In the genomic region with DNA sequence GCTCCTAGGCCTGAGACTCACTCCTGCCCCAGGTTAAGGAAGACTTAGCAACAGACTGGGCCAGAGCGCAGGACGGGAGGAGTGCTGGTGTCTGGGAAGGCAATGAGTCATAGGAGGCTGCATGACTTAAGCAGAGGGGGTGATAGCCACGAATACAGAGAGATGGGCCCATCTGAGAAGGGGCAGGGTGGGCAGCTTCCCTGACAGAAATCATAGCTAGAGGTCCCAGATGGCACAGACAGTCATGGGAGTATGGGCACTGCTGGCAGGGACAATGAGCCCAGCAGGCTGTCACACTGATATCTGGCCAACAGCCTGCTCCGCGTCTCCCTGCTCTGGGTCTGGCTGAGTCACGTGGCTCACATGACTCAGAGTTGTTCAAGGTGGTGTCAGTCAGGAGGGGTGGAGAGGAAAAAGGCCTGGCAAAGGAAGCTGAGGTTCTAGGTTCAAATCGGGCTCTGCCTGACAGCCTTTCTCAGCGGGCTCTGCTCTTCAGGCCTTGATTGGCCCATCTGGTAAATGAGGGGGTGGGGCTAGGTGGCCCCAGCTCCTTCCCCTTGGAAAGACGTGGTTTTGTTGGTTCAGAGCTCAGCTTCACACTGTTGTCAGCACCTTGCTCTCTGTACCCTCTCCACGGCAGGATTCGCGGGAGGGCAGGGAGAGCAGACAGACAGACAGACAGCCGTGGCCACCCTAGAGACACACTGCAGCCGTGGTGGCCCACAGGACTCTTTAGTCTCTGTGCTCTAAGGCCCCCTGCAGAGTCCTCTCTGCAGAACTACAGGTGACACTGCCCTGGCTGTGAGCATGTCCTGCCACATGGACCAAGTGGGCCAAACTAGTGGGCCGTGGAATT, we compare ENCODE assay signal across 8 cellular contexts. TPM values are rescaled to one million over a fixed set of nuclear protein-coding genes. Genes with fewer than 3 reads are reported as not detected.
DNase-seq lines count a peak whose midpoint lies in the region; ATAC-seq, FAIRE-seq and TF ChIP-seq lines count a peak whose summit lies in the region.
"Had no signal": no experiment of that assay in that cellular context is flagged by ENCODE, and none has a peak within 500 bp of the region (broad histone marks: within the 10 kb centered on the region; RNA-seq: fewer than 3 reads in every experiment).

No MANE protein-coding gene starts in this region.

- H3K9me3 ChIP-seq in RWPE2 (ENCODE audit: severe bottlenecking) (no peaks in the 10 kb centered on the region), esophagus muscularis mucosa (no peaks in the 10 kb centered on the region)

- peak overlapping the region; percentile 99 for H3K27ac ChIP-seq in RWPE2 (ENCODE audit: poor library complexity, severe bottlenecking)
- H3K27ac ChIP-seq in esophagus muscularis mucosa (replicated peaks in 1 of 4) = peak overlapping the region; percentile 83 to 88 (median 86)
- H3K27ac ChIP-seq: SK-N-MC had no signal

- no peak for TF ChIP-seq CTCF in HFF-Myc (IDR thresholded peaks at IDR 0.05; ENCODE audit: low read depth, low read length, missing control alignments)
- no peak for TF ChIP-seq CTCF in RWPE2 (IDR thresholded peaks at IDR 0.05; ENCODE audit: poor library complexity, severe bottlenecking)
- TF ChIP-seq CTCF in esophagus muscularis mucosa (IDR thresholded peaks at IDR 0.05) = no peak

- TF ChIP-seq POLR2A in esophagus muscularis mucosa (IDR thresholded peaks at IDR 0.05; ENCODE audit: low read depth) = no peak

- peak; percentile 81 for DNase-seq in HFF-Myc (ENCODE audit: extremely low read depth, low read depth)
- peak; percentile 89 for DNase-seq in RWPE2 (ENCODE audit: low spot score)
- DNase-seq in esophagus muscularis mucosa (ENCODE audit: extremely low spot score) = no peak
- peak; percentile 91 for DNase-seq in myocyte (ENCODE audit: low read depth)
- no peak for DNase-seq in GM19239 (ENCODE audit: insufficient read length, low spot score)
- DNase-seq in activated effector memory CD4-positive, alpha-beta T cell treated with Interleukin-2 at 50 U/mL for 16 hours = no peak
- no peak for DNase-seq in GDM1 (lab: John Stamatoyannopoulos, UW)

- H3K27me3 ChIP-seq in RWPE2 (ENCODE audit: insufficient read depth, poor library complexity, severe bottlenecking) = no peaks in the 10 kb centered on the region
- H3K27me3 ChIP-seq in esophagus muscularis mucosa = no peaks in the 10 kb centered on the region

- ATAC-seq in RWPE2 (ENCODE audit: low read depth) = peak; percentile 88

- peak overlapping the region; percentile 2 for H3K4me3 ChIP-seq in HFF-Myc (replicated peaks; ENCODE audit: low read depth, low read length)
- H3K4me3 ChIP-seq in RWPE2 (ENCODE audit: severe bottlenecking) = no peak overlapping the region
- peak overlapping the region in 3 of 4 donors; percentile 16 to 39 (median 29) for H3K4me3 ChIP-seq in esophagus muscularis mucosa
- H3K4me3 ChIP-seq: SK-N-MC had no signal

- intact Hi-C loops in esophagus muscularis mucosa (cut with DNase I) = loop anchor here (5.0 kb wide), 1 partner anchor 160 kb away; no protein-coding TSS in a partner anchor

- no peak for TF ChIP-seq EP300 in esophagus muscularis mucosa (IDR thresholded peaks at IDR 0.05)

- FAIRE-seq in GM19239 (lab: Jason Lieb, UNC) = no peak

- H3K4me1 ChIP-seq in RWPE2 (ENCODE audit: insufficient read depth, poor library complexity, severe bottlenecking) (peaks cover 33% of the 10 kb centered on the region), esophagus muscularis mucosa (peaks cover 25 to 60% (median 60%) of the 10 kb centered on the region in 4 donors)

- H3K36me3 ChIP-seq in RWPE2 (ENCODE audit: low read depth) (peaks cover 46% of the 10 kb centered on the region), esophagus muscularis mucosa (peaks cover 18 to 58% (median 51%) of the 10 kb centered on the region in 4 donors)

- 15% methylated on average over 10 of the region's 15 CpGs for whole genome bisulfite sequencing in esophagus muscularis mucosa

RNA-seq across cellular contexts. Expression of a gene that starts 47.8 kb away (rescaled TPM):
- total RNA-seq in esophagus muscularis mucosa = not detected
- total RNA-seq in myocyte = not detected in 2 replicates
- polyA plus RNA-seq in myocyte (2012) = not detected

Comparison
In these comparisons a context has a peak if more than half of its experiments do, and no peak if none do; other contexts are left out.
1. DNase-seq: peak in HFF-Myc (single experiment), RWPE2 (single experiment) and myocyte (single experiment); none in esophagus muscularis mucosa (single experiment), GM19239 (single experiment), activated effector memory CD4-positive, alpha-beta T cell treated with Interleukin-2 at 50 U/mL for 16 hours (single experiment) and GDM1 (single experiment).